In genomic region chr4:152161676-152162330, GRCh38 we compare ENCODE assay signal across 15 cellular contexts.
DNase-seq lines count a peak whose midpoint lies in the region; ATAC-seq and TF ChIP-seq lines count a peak whose summit lies in the region.
"Had no signal": no experiment of that assay in that cellular context is flagged by ENCODE, and none has a peak within 500 bp of the region (broad histone marks: within the 10 kb centered on the region; RNA-seq: fewer than 3 reads in every experiment).

No MANE protein-coding gene starts in this region.

- TF ChIP-seq CTCF in HFFc6 (IDR thresholded peaks at IDR 0.05): no peak
- no peak for TF ChIP-seq CTCF in natural killer cell (IDR thresholded peaks at IDR 0.05)

- H3K36me3 Mint-ChIP-seq in HFFc6 (ENCODE audit: low read depth) (no peaks in the 10 kb centered on the region), natural killer cell (no peaks in the 10 kb centered on the region)
- no peaks in the 10 kb centered on the region for H3K36me3 Mint-ChIP-seq in activated T-helper 1 cell treated with anti-CD3 and anti-CD28 coated beads, Interleukin-12 subunit alpha, Interleukin-12 subunit beta, Interleukin-2, Interleukin-4 antibody, amounts not matched to agents 30 ng/mL and 10 ng/mL and 1 ng/mL, durations not matched to agents 14 hours and 24 hours and 36 hours (ENCODE audit: low read depth)

- intact Hi-C loops in left colon (cut with DNase I, micrococcal nuclease) (no loop called here), natural killer cell (cut with micrococcal nuclease) (no loop called here)
- intact Hi-C loops in activated T-helper 1 cell treated with anti-CD3 and anti-CD28 coated beads, Interleukin-12 subunit alpha, Interleukin-12 subunit beta, Interleukin-2, Interleukin-4 antibody, amounts not matched to agents 30 ng/mL and 10 ng/mL and 1 ng/mL, durations not matched to agents 14 hours and 24 hours and 36 hours (cut with micrococcal nuclease): no loop called here

- peaks cover 9% of the 10 kb centered on the region; the same call in 1 of the 2 replicates for H3K27me3 Mint-ChIP-seq in HFFc6 (ENCODE audit: insufficient read depth)
- no peaks in the 10 kb centered on the region for H3K27me3 Mint-ChIP-seq in activated T-helper 1 cell treated with anti-CD3 and anti-CD28 coated beads, Interleukin-12 subunit alpha, Interleukin-12 subunit beta, Interleukin-2, Interleukin-4 antibody, amounts not matched to agents 30 ng/mL and 10 ng/mL and 1 ng/mL, durations not matched to agents 14 hours and 24 hours and 36 hours (ENCODE audit: insufficient read depth)
- H3K27me3 Mint-ChIP-seq in natural killer cell (ENCODE audit: low read depth in 2 of 2): peaks cover 19% of the 10 kb centered on the region in 2 donors

- H3K4me3 Mint-ChIP-seq in HFFc6 (peak overlapping the region; percentile 58), natural killer cell (no peak overlapping the region)
- H3K4me3 Mint-ChIP-seq in activated T-helper 1 cell treated with anti-CD3 and anti-CD28 coated beads, Interleukin-12 subunit alpha, Interleukin-12 subunit beta, Interleukin-2, Interleukin-4 antibody, amounts not matched to agents 30 ng/mL and 10 ng/mL and 1 ng/mL, durations not matched to agents 14 hours and 24 hours and 36 hours: no peak overlapping the region

- no peak for ATAC-seq in left colon
- no peak for ATAC-seq in natural killer cell

- H3K27ac Mint-ChIP-seq in HFFc6 (peak overlapping the region; percentile 87), natural killer cell (no peak overlapping the region)
- H3K27ac Mint-ChIP-seq in activated T-helper 1 cell treated with anti-CD3 and anti-CD28 coated beads, Interleukin-12 subunit alpha, Interleukin-12 subunit beta, Interleukin-2, Interleukin-4 antibody, amounts not matched to agents 30 ng/mL and 10 ng/mL and 1 ng/mL, durations not matched to agents 14 hours and 24 hours and 36 hours: no peak overlapping the region

- DNase-seq in AG20443 (ENCODE audit: low spot score): peak; percentile 46
- peak; percentile 69 for DNase-seq in HFFc6
- DNase-seq in dermis blood vessel endothelial cell: peak; percentile 68
- DNase-seq in lung microvascular endothelial cell (ENCODE audit: low read depth in 2 of 2): peak; percentile 67 to 68
- DNase-seq in NCI-H2107 (lab: John Stamatoyannopoulos, UW): no peak
- no peak for DNase-seq in left colon
- no peak for DNase-seq in activated T-helper 1 cell treated with anti-CD3 and anti-CD28 coated beads, Interleukin-12 subunit alpha, Interleukin-12 subunit beta, Interleukin-2, Interleukin-4 antibody, amounts not matched to agents 30 ng/mL and 10 ng/mL and 1 ng/mL, durations not matched to agents 14 hours and 24 hours and 36 hours (ENCODE audit: low spot score)
- DNase-seq in natural killer cell: no peak
- DNase-seq: activated CD4-positive, alpha-beta T cell treated with anti-CD3 and anti-CD28 coated beads for 1 hour; cerebellar nuclear complex; H7; NCI-H2029; stomach; T-helper 9 cell; upper lobe of left lung had no signal

- H3K9me3 Mint-ChIP-seq in HFFc6 (no peaks in the 10 kb centered on the region), natural killer cell (no peaks in the 10 kb centered on the region)
- no peaks in the 10 kb centered on the region for H3K9me3 Mint-ChIP-seq in activated T-helper 1 cell treated with anti-CD3 and anti-CD28 coated beads, Interleukin-12 subunit alpha, Interleukin-12 subunit beta, Interleukin-2, Interleukin-4 antibody, amounts not matched to agents 30 ng/mL and 10 ng/mL and 1 ng/mL, durations not matched to agents 14 hours and 24 hours and 36 hours

- peaks cover 30% of the 10 kb centered on the region for H3K4me1 Mint-ChIP-seq in HFFc6 (ENCODE audit: low read depth)
- peaks cover 10% of the 10 kb centered on the region for H3K4me1 Mint-ChIP-seq in activated T-helper 1 cell treated with anti-CD3 and anti-CD28 coated beads, Interleukin-12 subunit alpha, Interleukin-12 subunit beta, Interleukin-2, Interleukin-4 antibody, amounts not matched to agents 30 ng/mL and 10 ng/mL and 1 ng/mL, durations not matched to agents 14 hours and 24 hours and 36 hours (ENCODE audit: low read depth)
- peaks cover 0 to 7% of the 10 kb centered on the region in 2 donors for H3K4me1 Mint-ChIP-seq in natural killer cell

Comparison
In these comparisons a context has a peak if more than half of its experiments do, and no peak if none do; other contexts are left out.
1. DNase-seq: peak in AG20443 (single experiment), HFFc6 (single experiment), dermis blood vessel endothelial cell (single experiment) and lung microvascular endothelial cell (2 of 2); none in NCI-H2107 (single experiment), left colon (0 of 2), activated T-helper 1 cell treated with anti-CD3 and anti-CD28 coated beads, Interleukin-12 subunit alpha, Interleukin-12 subunit beta, Interleukin-2, Interleukin-4 antibody, amounts not matched to agents 30 ng/mL and 10 ng/mL and 1 ng/mL, durations not matched to agents 14 hours and 24 hours and 36 hours (single experiment) and natural killer cell (single experiment).